ENCODE assay signal across 8 cellular contexts in genomic region chr4:140153419-140153743, GRCh38. TPM values are rescaled to one million over a fixed set of nuclear protein-coding genes. Genes with fewer than 3 reads are reported as not detected.
DNase-seq lines count a peak whose midpoint lies in the region; ATAC-seq lines count a peak whose summit lies in the region.

No MANE protein-coding gene starts in this region.

- ATAC-seq in HG02623 (IDR thresholded peaks at IDR 0.05; ENCODE audit: unreplicated experiment): no peak
- ATAC-seq in HG03045 (IDR thresholded peaks at IDR 0.05; ENCODE audit: unreplicated experiment): no peak

- no peak for DNase-seq in activated CD4-positive, alpha-beta T cell treated with anti-CD3 and anti-CD28 coated beads, Interleukin-2, amount 10 ng/mL, durations not matched to agents 24 days and 14 days
- no peak for DNase-seq in activated CD4-positive, alpha-beta T cell treated with anti-CD3 and anti-CD28 coated beads for 4 hours
- DNase-seq in adipocyte (ENCODE audit: low read depth) (no peak), posterior vena cava (ENCODE audit: low spot score) (no peak)

- H3K9ac ChIP-seq in adipocyte (ENCODE audit: low read length): peak overlapping the region; percentile 94

- H3K36me3 Mint-ChIP-seq in activated CD4-positive, alpha-beta T cell treated with anti-CD3 and anti-CD28 coated beads, Interleukin-2, amount 10 ng/mL, durations not matched to agents 24 days and 14 days (ENCODE audit: low read depth): no peaks in the 10 kb centered on the region

- peak overlapping the region; percentile 92 for H3K4me3 Mint-ChIP-seq in activated CD4-positive, alpha-beta T cell treated with anti-CD3 and anti-CD28 coated beads, Interleukin-2, amount 10 ng/mL, durations not matched to agents 24 days and 14 days

- no peaks in the 10 kb centered on the region for H3K9me3 ChIP-seq in adipocyte (ENCODE audit: control insufficient read depth, low read length)

- no peaks in the 10 kb centered on the region for H3K9me3 Mint-ChIP-seq in activated CD4-positive, alpha-beta T cell treated with anti-CD3 and anti-CD28 coated beads, Interleukin-2, amount 10 ng/mL, durations not matched to agents 24 days and 14 days

- H3K4me1 Mint-ChIP-seq in activated CD4-positive, alpha-beta T cell treated with anti-CD3 and anti-CD28 coated beads, Interleukin-2, amount 10 ng/mL, durations not matched to agents 24 days and 14 days: peaks cover 34% of the 10 kb centered on the region

- intact Hi-C loops in activated CD4-positive, alpha-beta T cell treated with anti-CD3 and anti-CD28 coated beads, Interleukin-2, amount 10 ng/mL, durations not matched to agents 24 days and 14 days (cut with micrococcal nuclease): loop anchor here (2.0 to 5.0 kb wide), 3 partner anchors 103 to 976 kb away; partner anchors contain the start of genes ELF2 and SETD7
- intact Hi-C loops in posterior vena cava (cut with DNase I): loop anchor here (1.0 to 10.0 kb wide), 7 partner anchors 99 to 489 kb away; partner anchors contain the start of gene MGST2 (in 1 of the 2)

- peak overlapping the region; percentile 81 for H3K27ac Mint-ChIP-seq in activated CD4-positive, alpha-beta T cell treated with anti-CD3 and anti-CD28 coated beads, Interleukin-2, amount 10 ng/mL, durations not matched to agents 24 days and 14 days

- H3K36me3 ChIP-seq in adipocyte (ENCODE audit: control insufficient read depth, insufficient read depth, low read length, severe bottlenecking): no peaks in the 10 kb centered on the region

- H3K4me1 ChIP-seq in adipocyte (ENCODE audit: control insufficient read depth, insufficient read depth, low read length): peaks cover 8% of the 10 kb centered on the region

- peak overlapping the region; percentile 88 for H3K27ac ChIP-seq in layer of hippocampus (ENCODE audit: low read depth, low read length)
- H3K27ac ChIP-seq in temporal lobe (ENCODE audit: low read depth, low read length): peak overlapping the region; percentile 65

- peaks cover 61% of the 10 kb centered on the region for H3K27me3 Mint-ChIP-seq in activated CD4-positive, alpha-beta T cell treated with anti-CD3 and anti-CD28 coated beads, Interleukin-2, amount 10 ng/mL, durations not matched to agents 24 days and 14 days

- H3K27me3 ChIP-seq in adipocyte (replicated peaks; ENCODE audit: control insufficient read depth, insufficient read depth, low read length): no peaks in the 10 kb centered on the region
- H3K27me3 ChIP-seq in layer of hippocampus (ENCODE audit: control insufficient read depth, insufficient read depth, low read length): no peaks in the 10 kb centered on the region

- H3K4me3 ChIP-seq in adipocyte (ENCODE audit: low read length): peak overlapping the region; percentile 96

RNA-seq across cellular contexts. Expression of gene MAML3, which starts 0.6 kb away (rescaled TPM):
- 0.52 and 0.54 TPM in 2 replicates for total RNA-seq in activated CD4-positive, alpha-beta T cell treated with anti-CD3 and anti-CD28 coated beads, Interleukin-2, amount 10 ng/mL, durations not matched to agents 24 days and 14 days
- total RNA-seq in temporal lobe (5.2 TPM), posterior vena cava (1 to 10 TPM; 6.3 to 6.5 TPM)
